22 cellular contexts compared by ENCODE assay signal in genomic region chr9:126618590-126619335, GRCh38. TPM values are rescaled to one million over a fixed set of nuclear protein-coding genes. Genes with fewer than 3 reads are reported as not detected.
DNase-seq lines count a peak whose midpoint lies in the region; ATAC-seq and TF ChIP-seq lines count a peak whose summit lies in the region.
"Had no signal": no experiment of that assay in that cellular context is flagged by ENCODE, and none has a peak within 500 bp of the region (broad histone marks: within the 10 kb centered on the region; RNA-seq: fewer than 3 reads in every experiment).

No MANE protein-coding gene starts in this region.

- no peak overlapping the region for H3K27ac ChIP-seq in osteoblast (ENCODE audit: low read depth, low read length)
- H3K27ac ChIP-seq in transverse colon: no peak overlapping the region
- H3K27ac ChIP-seq: neutrophil, VCaP had no signal

- TF ChIP-seq EP300 in transverse colon (IDR thresholded peaks at IDR 0.05; ENCODE audit: low read depth): no peak

- DNase-seq in HuH-7.5 (ENCODE audit: low spot score) (peak; percentile 28), osteoblast (ENCODE audit: insufficient read length, low spot score, missing footprints) (peak; percentile 81), transverse colon (no peak)
- DNase-seq in stimulated activated effector memory CD8-positive, alpha-beta T cell treated with anti-CD3 and anti-CD28 coated beads, Interleukin-12 subunit alpha, Interleukin-12 subunit beta, amount 100 ng/mL, for 72 hours (ENCODE audit: low spot score in 2 of 2): no peak
- DNase-seq: activated CD8-positive, alpha-beta memory T cell treated with anti-CD3 and anti-CD28 coated beads for 24 hours; activated effector memory CD4-positive, alpha-beta T cell treated with Interleukin-2 at 50 U/mL for 16 hours; amygdala; BE2C; cerebellar nuclear complex; immature natural killer cell; NCI-H1105; stimulated activated CD4-positive, alpha-beta T cell treated with anti-CD3 and anti-CD28 coated beads, Interleukin-2, amount 100 ng/mL, for 24 hours; substantia nigra; T-cell had no signal

- no peak for TF ChIP-seq POLR2A in transverse colon (IDR thresholded peaks at IDR 0.05)

- H3K9me3 ChIP-seq in ES-I3 (ENCODE audit: control insufficient read depth, insufficient read depth, low read length): no peaks in the 10 kb centered on the region
- H3K9me3 ChIP-seq in osteoblast (ENCODE audit: low read depth, low read length): no peaks in the 10 kb centered on the region
- H3K9me3 ChIP-seq in transverse colon: no peaks in the 10 kb centered on the region
- H3K9me3 ChIP-seq: BE2C, neutrophil had no signal

- no peak for TF ChIP-seq CTCF in osteoblast (IDR thresholded peaks at IDR 0.05; ENCODE audit: extremely low read depth, low read depth, low read length)
- TF ChIP-seq CTCF in transverse colon (IDR thresholded peaks at IDR 0.05): no peak

- WGBS in transverse colon (ENCODE audit: low coverage in 1 of 2), 2 donors: 0 to 9% methylated on average over 5 to 42 of the region's 49 CpGs

- H3K9me3 Mint-ChIP-seq in stimulated activated effector memory CD8-positive, alpha-beta T cell treated with anti-CD3 and anti-CD28 coated beads, Interleukin-12 subunit alpha, Interleukin-12 subunit beta, amount 100 ng/mL, for 72 hours: no peaks in the 10 kb centered on the region
- H3K9me3 Mint-ChIP-seq: immature natural killer cell, memory B cell, T-cell had no signal

- no peak overlapping the region for H3K4me2 ChIP-seq in osteoblast (ENCODE audit: insufficient read depth, low read length)

- peaks cover 2% of the 10 kb centered on the region for H3K36me3 Mint-ChIP-seq in stimulated activated effector memory CD8-positive, alpha-beta T cell treated with anti-CD3 and anti-CD28 coated beads, Interleukin-12 subunit alpha, Interleukin-12 subunit beta, amount 100 ng/mL, for 72 hours
- H3K36me3 Mint-ChIP-seq: memory B cell, T-cell had no signal

- H3K4me1 Mint-ChIP-seq in stimulated activated effector memory CD8-positive, alpha-beta T cell treated with anti-CD3 and anti-CD28 coated beads, Interleukin-12 subunit alpha, Interleukin-12 subunit beta, amount 100 ng/mL, for 72 hours: peaks cover 6% of the 10 kb centered on the region

- no peak overlapping the region for H3K27ac Mint-ChIP-seq in stimulated activated effector memory CD8-positive, alpha-beta T cell treated with anti-CD3 and anti-CD28 coated beads, Interleukin-12 subunit alpha, Interleukin-12 subunit beta, amount 100 ng/mL, for 72 hours
- H3K27ac Mint-ChIP-seq: memory B cell had no signal

- H3K4me1 ChIP-seq in ES-I3 (ENCODE audit: insufficient read depth, low read length) (peaks cover 29% of the 10 kb centered on the region), osteoblast (ENCODE audit: insufficient read depth, low read length) (no peaks in the 10 kb centered on the region), transverse colon (peaks cover 0 to 26% (median 8%) of the 10 kb centered on the region in 4 donors)
- H3K4me1 ChIP-seq: BE2C had no signal

- no peak overlapping the region for H3K4me3 Mint-ChIP-seq in stimulated activated effector memory CD8-positive, alpha-beta T cell treated with anti-CD3 and anti-CD28 coated beads, Interleukin-12 subunit alpha, Interleukin-12 subunit beta, amount 100 ng/mL, for 72 hours
- H3K4me3 Mint-ChIP-seq: memory B cell had no signal

- H3K4me3 ChIP-seq in iPS-11a (ENCODE audit: low read depth, low read length) (peak overlapping the region; percentile 24), osteoblast (ENCODE audit: insufficient read depth, low read length) (no peak overlapping the region), transverse colon (no peak overlapping the region)

- H2AFZ ChIP-seq in osteoblast (ENCODE audit: low read length): no peak overlapping the region

- intact Hi-C loops in transverse colon (cut with DNase I; ENCODE audit: low total_unique reads): loop anchor here (10.0 kb wide), 1 partner anchor 156 kb away; no protein-coding TSS in a partner anchor

- H3K9ac ChIP-seq in ES-I3 (ENCODE audit: low read depth, low read length): peak overlapping the region; percentile 27; the same call in 1 of the 2 replicates

- in situ Hi-C loops in transverse colon (cut with MboI; ENCODE audit: low pct_ligation_motif_present in 1 of 4, low pct_unique_long_range_greater_than_20kb in 1 of 4, low sequenced_read_pairs in 3 of 4): loop anchor here in 1 of 4 donors (25.0 kb wide), 1 partner anchor 169 kb away; no protein-coding TSS in a partner anchor

- no peaks in the 10 kb centered on the region for H3K79me2 ChIP-seq in osteoblast (ENCODE audit: insufficient read depth, low read length)

- no peaks in the 10 kb centered on the region for H4K20me1 ChIP-seq in osteoblast (ENCODE audit: insufficient read depth, low read length)

- no peak for ATAC-seq in GM21786 (IDR thresholded peaks at IDR 0.05; ENCODE audit: unreplicated experiment)
- ATAC-seq in stimulated activated effector memory CD8-positive, alpha-beta T cell treated with anti-CD3 and anti-CD28 coated beads, Interleukin-12 subunit alpha, Interleukin-12 subunit beta, amount 100 ng/mL, for 72 hours: no peak
- ATAC-seq: right cardiac atrium, T-cell had no signal

- H3K36me3 ChIP-seq in ES-I3 (ENCODE audit: insufficient read depth, low read length) (no peaks in the 10 kb centered on the region), osteoblast (ENCODE audit: insufficient read depth, low read length) (no peaks in the 10 kb centered on the region), transverse colon (no peaks in the 10 kb centered on the region)
- H3K36me3 ChIP-seq: BE2C, neutrophil had no signal

- peaks cover 48% of the 10 kb centered on the region for H3K27me3 ChIP-seq in osteoblast (ENCODE audit: insufficient read depth, low read length)
- peaks cover 96% of the 10 kb centered on the region for H3K27me3 ChIP-seq in transverse colon

RNA-seq across cellular contexts. Expression of gene LMX1B, which starts 5.0 kb away (rescaled TPM):
- total RNA-seq in osteoblast (under 0.01 TPM in 2 replicates), transverse colon (under 1 TPM in 1 of 4 donors, not detected in 3; 0.64 TPM)
- total RNA-seq: RPMI7951, T-cell had no signal

Comparison
In these comparisons a context has a peak if more than half of its experiments do, and no peak if none do; other contexts are left out.
1. DNase-seq: peak in HuH-7.5 (single experiment) and osteoblast (single experiment); none in stimulated activated effector memory CD8-positive, alpha-beta T cell treated with anti-CD3 and anti-CD28 coated beads, Interleukin-12 subunit alpha, Interleukin-12 subunit beta, amount 100 ng/mL, for 72 hours (0 of 2) and transverse colon (single experiment).